8 cellular contexts compared by ENCODE assay signal in the genomic region with DNA sequence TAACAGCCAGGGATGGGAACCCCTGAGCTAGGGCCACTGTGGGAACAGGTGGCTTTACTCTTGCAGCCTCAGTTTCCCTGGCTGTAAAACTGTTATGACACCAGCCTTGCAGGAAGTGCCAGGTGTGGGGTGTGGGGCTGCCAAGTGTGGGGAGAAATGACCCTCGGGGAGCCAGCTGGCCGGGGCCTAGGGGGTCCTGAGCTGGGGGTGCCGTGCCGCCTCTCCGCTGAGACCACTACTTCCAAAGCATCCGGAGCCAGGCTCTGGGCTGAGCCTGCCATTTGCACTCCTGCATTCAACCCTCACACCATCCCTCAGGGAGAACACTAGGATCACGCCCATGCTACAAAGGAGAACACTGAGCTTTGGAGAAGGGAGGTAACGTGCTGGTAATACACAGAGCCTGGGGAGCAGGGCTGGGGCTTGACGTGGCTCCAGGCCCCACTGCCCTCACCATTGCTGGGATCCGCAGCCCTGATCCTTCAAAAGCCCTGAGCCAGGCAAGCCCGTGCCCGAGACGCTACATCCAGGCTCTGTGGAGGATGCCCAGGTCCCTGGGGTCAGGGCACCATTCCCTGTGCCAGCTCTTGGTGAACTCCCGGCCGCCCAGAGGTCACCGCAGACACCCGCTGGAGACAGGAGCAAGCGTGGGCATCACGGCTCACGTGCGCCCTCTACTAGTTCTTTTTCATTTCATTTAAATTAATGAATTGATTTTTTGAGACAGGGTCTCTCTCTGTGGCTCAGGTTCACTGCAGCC. TPM values are rescaled to one million over a fixed set of nuclear protein-coding genes. Genes with fewer than 3 reads are reported as not detected.
DNase-seq lines count a peak whose midpoint lies in the region; ATAC-seq and TF ChIP-seq lines count a peak whose summit lies in the region.

No MANE protein-coding gene starts in this region.

- no peaks in the 10 kb centered on the region for H3K79me2 ChIP-seq in DND-41 (ENCODE audit: insufficient read depth, low read length)

- H3K9ac ChIP-seq in DND-41 (ENCODE audit: low read depth, low read length): no peak overlapping the region

- H3K27ac Mint-ChIP-seq in activated naive CD8-positive, alpha-beta T cell treated with anti-CD3 and anti-CD28 coated beads, Interleukin-2, amount 10 ng/mL, durations not matched to agents 7 days and 5 days: no peak overlapping the region

- TF ChIP-seq CTCF in DND-41 (IDR thresholded peaks at IDR 0.05; ENCODE audit: borderline replicate concordance, extremely low read depth, low read length, poor library complexity, severe bottlenecking): peak; percentile 68
- TF ChIP-seq CTCF in cardiac muscle cell (IDR thresholded peaks at IDR 0.05; ENCODE audit: low read depth, low read length): peak; percentile 55

- peaks cover 15% of the 10 kb centered on the region for H3K27me3 Mint-ChIP-seq in activated naive CD8-positive, alpha-beta T cell treated with anti-CD3 and anti-CD28 coated beads, Interleukin-2, amount 10 ng/mL, durations not matched to agents 7 days and 5 days

- H3K4me3 ChIP-seq in DND-41 (ENCODE audit: low read depth in 1 of 2, low read length in 2 of 2) (no peak overlapping the region), cardiac muscle cell (no peak overlapping the region)

- peak; percentile 73 for ATAC-seq in DND-41 (ENCODE audit: insufficient read depth, low read depth)
- peak; percentile 40 for ATAC-seq in activated naive CD8-positive, alpha-beta T cell treated with anti-CD3 and anti-CD28 coated beads, Interleukin-2, amount 10 ng/mL, durations not matched to agents 7 days and 5 days (ENCODE audit: low read depth)
- ATAC-seq in HG02798 (IDR thresholded peaks at IDR 0.05; ENCODE audit: poor library complexity, unreplicated experiment): no peak
- no peak for ATAC-seq in HG03342 (IDR thresholded peaks at IDR 0.05; ENCODE audit: unreplicated experiment)

- POLR2A ChIA-PET in activated naive CD8-positive, alpha-beta T cell treated with anti-CD3 and anti-CD28 coated beads, Interleukin-2, amount 10 ng/mL, durations not matched to agents 7 days and 5 days (lab: Charles Lee): no interaction called here

- DNase-seq in DND-41: peak; percentile 65
- peak; percentile 82 for DNase-seq in NAMALWA (ENCODE audit: low spot score)
- DNase-seq in SKM-1 treated with dmso at 0.1 percent for 144 hours (lab: John Stamatoyannopoulos, UW; ENCODE audit: unreplicated experiment): peak; percentile 41
- DNase-seq in activated naive CD8-positive, alpha-beta T cell treated with anti-CD3 and anti-CD28 coated beads, Interleukin-2, amount 10 ng/mL, durations not matched to agents 7 days and 5 days: peak; percentile 59
- DNase-seq in cardiac muscle cell (ENCODE audit: low read depth in 1 of 2, low spot score in 1 of 2): peak; percentile 69 to 87
- peak; percentile 48 for DNase-seq in putamen (ENCODE audit: low spot score)

- H3K27ac ChIP-seq in DND-41 (ENCODE audit: low read length): no peak overlapping the region
- H3K27ac ChIP-seq in cardiac muscle cell: no peak overlapping the region

- no peak overlapping the region for H3K4me3 Mint-ChIP-seq in activated naive CD8-positive, alpha-beta T cell treated with anti-CD3 and anti-CD28 coated beads, Interleukin-2, amount 10 ng/mL, durations not matched to agents 7 days and 5 days

- no peaks in the 10 kb centered on the region for H3K9me3 Mint-ChIP-seq in activated naive CD8-positive, alpha-beta T cell treated with anti-CD3 and anti-CD28 coated beads, Interleukin-2, amount 10 ng/mL, durations not matched to agents 7 days and 5 days

- no peaks in the 10 kb centered on the region for H3K36me3 ChIP-seq in DND-41 (ENCODE audit: insufficient read depth, low read length)
- H3K36me3 ChIP-seq in cardiac muscle cell: no peaks in the 10 kb centered on the region

- no peaks in the 10 kb centered on the region for H3K36me3 Mint-ChIP-seq in activated naive CD8-positive, alpha-beta T cell treated with anti-CD3 and anti-CD28 coated beads, Interleukin-2, amount 10 ng/mL, durations not matched to agents 7 days and 5 days

- no peak overlapping the region for H2AFZ ChIP-seq in DND-41 (ENCODE audit: low read depth, low read length)

- H3K9me3 ChIP-seq in DND-41 (ENCODE audit: insufficient read depth, low read length, severe bottlenecking) (no peaks in the 10 kb centered on the region), cardiac muscle cell (ENCODE audit: low read depth) (no peaks in the 10 kb centered on the region)

- H3K27me3 ChIP-seq in DND-41 (ENCODE audit: insufficient read depth, low read length, poor library complexity): peaks cover 24% of the 10 kb centered on the region
- peaks cover 26% of the 10 kb centered on the region for H3K27me3 ChIP-seq in cardiac muscle cell

- H3K4me1 ChIP-seq in DND-41 (ENCODE audit: insufficient read depth, low read length): no peaks in the 10 kb centered on the region
- peaks cover 11% of the 10 kb centered on the region for H3K4me1 ChIP-seq in cardiac muscle cell (ENCODE audit: low read depth)

- H3K4me2 ChIP-seq in DND-41 (ENCODE audit: insufficient read depth, low read length): no peak overlapping the region

- peaks cover 11% of the 10 kb centered on the region; the same call in 1 of the 2 replicates for H4K20me1 ChIP-seq in DND-41 (ENCODE audit: insufficient read depth, low read length)

- H3K4me1 Mint-ChIP-seq in activated naive CD8-positive, alpha-beta T cell treated with anti-CD3 and anti-CD28 coated beads, Interleukin-2, amount 10 ng/mL, durations not matched to agents 7 days and 5 days: peaks cover 8% of the 10 kb centered on the region

RNA-seq across cellular contexts. Expression of gene GINS2, which starts 28.8 kb away (rescaled TPM):
- 10 to 100 TPM; 33.4 to 34.2 TPM for total RNA-seq in activated naive CD8-positive, alpha-beta T cell treated with anti-CD3 and anti-CD28 coated beads, Interleukin-2, amount 10 ng/mL, durations not matched to agents 7 days and 5 days
- total RNA-seq in cardiac muscle cell: 8.9 and 17.9 TPM in 2 replicates
- 15.8 and 26.5 TPM in 2 replicates for polyA plus RNA-seq in cardiac muscle cell

RNA-seq across cellular contexts. Expression of gene C16orf74, which starts 33.3 kb away (rescaled TPM):
- total RNA-seq in activated naive CD8-positive, alpha-beta T cell treated with anti-CD3 and anti-CD28 coated beads, Interleukin-2, amount 10 ng/mL, durations not matched to agents 7 days and 5 days: 1 to 10 TPM; 3.6 to 3.9 TPM
- 30.9 and 49.7 TPM in 2 replicates for total RNA-seq in cardiac muscle cell
- polyA plus RNA-seq in cardiac muscle cell: 37.9 and 46.8 TPM in 2 replicates

Comparison
In these comparisons a context has a peak if more than half of its experiments do, and no peak if none do; other contexts are left out.
1. ATAC-seq: peak in DND-41 (single experiment) and activated naive CD8-positive, alpha-beta T cell treated with anti-CD3 and anti-CD28 coated beads, Interleukin-2, amount 10 ng/mL, durations not matched to agents 7 days and 5 days (single experiment); none in HG02798 (single experiment) and HG03342 (single experiment).
2. Peak in every context shown above with its lines, with median percentiles within 50 percentile points of each other: DNase-seq.